8 cellular contexts compared by ENCODE assay signal in genomic region chr3:42117175-42118008, GRCh38. TPM values are rescaled to one million over a fixed set of nuclear protein-coding genes. Genes with fewer than 3 reads are reported as not detected.
A peak's percentile ranks its signal among the peaks of the same experiment; 100 is the strongest.
DNase-seq lines count a peak whose midpoint lies in the region; ATAC-seq and TF ChIP-seq lines count a peak whose summit lies in the region.

No MANE protein-coding gene starts in this region.

- ATAC-seq in stimulated activated naive CD8-positive, alpha-beta T cell treated with anti-CD3 and anti-CD28 coated beads, Interleukin-15, amount 100 ng/mL, for 72 hours, result no peak

- H3K79me2 ChIP-seq in hepatocyte, result peaks cover 10% of the 10 kb centered on the region

- DNase-seq in stimulated activated naive CD8-positive, alpha-beta T cell treated with anti-CD3 and anti-CD28 coated beads, Interleukin-15, amount 100 ng/mL, for 72 hours, result no peak
- DNase-seq in adipocyte (ENCODE audit: low read depth), result peak; percentile 66
- peak; percentile 61 for DNase-seq in hepatocyte (ENCODE audit: low spot score)
- no peak for DNase-seq in spleen
- no peak for DNase-seq in HPDE6-E6E7 (ENCODE audit: extremely low spot score)
- no peak for DNase-seq in NCI-H1436 (lab: John Stamatoyannopoulos, UW)
- DNase-seq in COLO668 (lab: John Stamatoyannopoulos, UW; ENCODE audit: unreplicated experiment), result no peak

- H3K4me1 ChIP-seq in adipocyte (ENCODE audit: control insufficient read depth, insufficient read depth, low read length), result peaks cover 34% of the 10 kb centered on the region
- no peaks in the 10 kb centered on the region for H3K4me1 ChIP-seq in hepatocyte (ENCODE audit: insufficient read depth)
- H3K4me1 ChIP-seq in spleen, result peaks cover 38 to 91% (median 78%) of the 10 kb centered on the region in 6 donors

- H3K4me2 ChIP-seq in hepatocyte, result no peak overlapping the region

- no peaks in the 10 kb centered on the region for H3K36me3 ChIP-seq in adipocyte (ENCODE audit: control insufficient read depth, insufficient read depth, low read length, severe bottlenecking)
- no peaks in the 10 kb centered on the region for H3K36me3 ChIP-seq in hepatocyte (replicated peaks; ENCODE audit: insufficient read depth, low read depth)
- no peaks in the 10 kb centered on the region for H3K36me3 ChIP-seq in spleen

- peak overlapping the region; percentile 7 for H3K27ac Mint-ChIP-seq in stimulated activated naive CD8-positive, alpha-beta T cell treated with anti-CD3 and anti-CD28 coated beads, Interleukin-15, Interleukin-2, amounts not matched to agents 100 ng/mL and 50 ng/mL, for 24 hours
- H3K27ac Mint-ChIP-seq in stimulated activated naive CD8-positive, alpha-beta T cell treated with anti-CD3 and anti-CD28 coated beads, Interleukin-15, amount 100 ng/mL, for 72 hours, result no peak overlapping the region

- H3K9ac ChIP-seq in adipocyte (ENCODE audit: low read length), result peak overlapping the region; percentile 17

- H3K4me3 ChIP-seq in adipocyte (ENCODE audit: low read length) (peak overlapping the region; percentile 21), hepatocyte (no peak overlapping the region), spleen (no peak overlapping the region)

- H3K27ac ChIP-seq in hepatocyte (peak overlapping the region; percentile 65), spleen (peak overlapping the region in 4 of 8 donors; percentile 6 to 43 (median 20))

- H3K9me3 ChIP-seq in adipocyte (ENCODE audit: control insufficient read depth, low read length) (no peaks in the 10 kb centered on the region), hepatocyte (ENCODE audit: low read depth) (no peaks in the 10 kb centered on the region), spleen (no peaks in the 10 kb centered on the region)

- H3K27me3 ChIP-seq in adipocyte (replicated peaks; ENCODE audit: control insufficient read depth, insufficient read depth, low read length) (no peaks in the 10 kb centered on the region), hepatocyte (no peaks in the 10 kb centered on the region), spleen (replicated peaks in 1 of 7) (no peaks in the 10 kb centered on the region)

- intact Hi-C loops in spleen (cut with DNase I; ENCODE audit: low total_unique reads), result no loop called here

- peaks cover 45% of the 10 kb centered on the region for H3K4me1 Mint-ChIP-seq in stimulated activated naive CD8-positive, alpha-beta T cell treated with anti-CD3 and anti-CD28 coated beads, Interleukin-15, Interleukin-2, amounts not matched to agents 100 ng/mL and 50 ng/mL, for 24 hours (ENCODE audit: low read depth)
- H3K4me1 Mint-ChIP-seq in stimulated activated naive CD8-positive, alpha-beta T cell treated with anti-CD3 and anti-CD28 coated beads, Interleukin-15, amount 100 ng/mL, for 72 hours, result peaks cover 31% of the 10 kb centered on the region

- no peaks in the 10 kb centered on the region for H3K9me2 ChIP-seq in hepatocyte (replicated peaks; ENCODE audit: insufficient read depth)

- H3K36me3 Mint-ChIP-seq in stimulated activated naive CD8-positive, alpha-beta T cell treated with anti-CD3 and anti-CD28 coated beads, Interleukin-15, Interleukin-2, amounts not matched to agents 100 ng/mL and 50 ng/mL, for 24 hours (ENCODE audit: low read depth), result no peaks in the 10 kb centered on the region

- peak; percentile 56 for TF ChIP-seq CTCF in hepatocyte (IDR thresholded peaks at IDR 0.05; ENCODE audit: poor library complexity)
- peak in 10 of 11 experiments; percentile 12 to 56 (median 40) for TF ChIP-seq CTCF in spleen (IDR thresholded peaks at IDR 0.05 in 8 of 11, conservative IDR thresholded peaks at IDR 0.05 in 3 of 11)

- TF ChIP-seq POLR2A in spleen (IDR thresholded peaks at IDR 0.05), result no peak

- no peak overlapping the region for H3K4me3 Mint-ChIP-seq in stimulated activated naive CD8-positive, alpha-beta T cell treated with anti-CD3 and anti-CD28 coated beads, Interleukin-15, Interleukin-2, amounts not matched to agents 100 ng/mL and 50 ng/mL, for 24 hours
- H3K4me3 Mint-ChIP-seq in stimulated activated naive CD8-positive, alpha-beta T cell treated with anti-CD3 and anti-CD28 coated beads, Interleukin-15, amount 100 ng/mL, for 72 hours, result no peak overlapping the region

- H3K9me3 Mint-ChIP-seq in stimulated activated naive CD8-positive, alpha-beta T cell treated with anti-CD3 and anti-CD28 coated beads, Interleukin-15, Interleukin-2, amounts not matched to agents 100 ng/mL and 50 ng/mL, for 24 hours, result no peaks in the 10 kb centered on the region
- H3K9me3 Mint-ChIP-seq in stimulated activated naive CD8-positive, alpha-beta T cell treated with anti-CD3 and anti-CD28 coated beads, Interleukin-15, amount 100 ng/mL, for 72 hours, result no peaks in the 10 kb centered on the region

- no peaks in the 10 kb centered on the region for H4K20me1 ChIP-seq in hepatocyte (ENCODE audit: insufficient read depth, poor library complexity, severe bottlenecking)

- no peak overlapping the region for H2AFZ ChIP-seq in hepatocyte

- no peaks in the 10 kb centered on the region for H3K27me3 Mint-ChIP-seq in stimulated activated naive CD8-positive, alpha-beta T cell treated with anti-CD3 and anti-CD28 coated beads, Interleukin-15, Interleukin-2, amounts not matched to agents 100 ng/mL and 50 ng/mL, for 24 hours
- no peaks in the 10 kb centered on the region for H3K27me3 Mint-ChIP-seq in stimulated activated naive CD8-positive, alpha-beta T cell treated with anti-CD3 and anti-CD28 coated beads, Interleukin-15, amount 100 ng/mL, for 72 hours

- 45% methylated on average over 13 of the region's 14 CpGs for WGBS in hepatocyte (ENCODE audit: low lambda C conversion rate, missing lambda C conversion rate)
- 52 to 61% (median 56%) methylated on average over 14 of the region's 14 CpGs for WGBS in spleen, 5 donors

RNA-seq across cellular contexts. Expression of gene TRAK1, which starts 26.2 kb away (rescaled TPM):
- 28.8 and 31.5 TPM in 2 replicates for total RNA-seq in hepatocyte
- 19.0 and 21.0 TPM in 2 replicates for polyA plus RNA-seq in hepatocyte
- 10 to 100 TPM; 43.5 to 60.0 (median 49.0) TPM for total RNA-seq in spleen
- 10 to 100 TPM; 15.4 to 20.0 (median 17.1) TPM for polyA plus RNA-seq in spleen

Comparison
In these comparisons a context has a peak if more than half of its experiments do, and no peak if none do; other contexts are left out.
1. DNase-seq: peak in adipocyte (single experiment) and hepatocyte (single experiment); none in stimulated activated naive CD8-positive, alpha-beta T cell treated with anti-CD3 and anti-CD28 coated beads, Interleukin-15, amount 100 ng/mL, for 72 hours (0 of 2), spleen (single experiment), HPDE6-E6E7 (single experiment), NCI-H1436 (single experiment) and COLO668 (single experiment).